ENCODE assay signal across 13 cellular contexts in the genomic region with DNA sequence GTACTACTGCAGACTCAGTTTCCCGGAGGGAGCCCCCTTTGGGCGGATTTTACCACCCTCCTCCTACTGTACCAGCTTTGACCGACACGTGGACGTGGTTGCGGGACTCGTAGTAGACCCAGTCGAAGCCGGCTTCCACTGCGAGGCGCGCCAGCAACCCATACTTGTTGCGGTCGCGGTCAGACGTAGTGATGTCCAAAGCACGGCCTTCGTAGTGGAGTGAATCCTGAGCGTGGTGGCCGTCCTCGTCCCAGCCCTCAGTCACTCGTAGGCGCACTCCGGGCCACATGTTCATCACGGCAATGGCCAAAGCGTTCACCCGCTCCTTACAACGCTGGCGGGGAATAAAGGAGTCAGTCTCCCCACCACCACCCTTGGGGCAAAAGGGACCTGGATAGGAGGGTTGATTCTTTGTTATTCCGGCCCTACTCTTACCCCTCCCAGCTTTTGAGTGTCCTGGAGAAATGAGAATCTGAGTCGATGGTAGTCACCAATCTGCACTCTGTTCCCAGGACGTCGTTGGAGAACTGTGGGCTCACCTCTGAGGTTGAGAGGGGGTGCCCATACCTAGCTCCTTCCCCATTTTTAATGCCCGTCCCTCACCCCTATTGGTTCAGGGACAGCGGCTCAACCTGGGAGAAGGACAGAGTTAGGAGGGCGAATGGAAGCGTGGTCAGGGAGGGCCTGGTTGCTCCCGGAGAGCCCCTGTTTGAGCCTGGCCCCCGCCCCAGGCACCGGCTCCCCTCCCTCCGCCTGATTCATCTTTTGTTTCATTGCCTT. TPM values are rescaled to one million over a fixed set of nuclear protein-coding genes. Genes with fewer than 3 reads are reported as not detected.
DNase-seq lines count a peak whose midpoint lies in the region; ATAC-seq, FAIRE-seq and TF ChIP-seq lines count a peak whose summit lies in the region.
"Had no signal": no experiment of that assay in that cellular context is flagged by ENCODE, and none has a peak within 500 bp of the region (broad histone marks: within the 10 kb centered on the region; RNA-seq: fewer than 3 reads in every experiment).

No MANE protein-coding gene starts in this region.

- H3K9ac ChIP-seq in K562 (ENCODE audit: insufficient read depth in 1 of 2, low read depth in 2 of 2, low read length in 2 of 2): peak overlapping the region; percentile 65 to 85

- peaks cover 27 to 54% of the 10 kb centered on the region in 2 donors for H3K27me3 Mint-ChIP-seq in natural killer cell (ENCODE audit: low read depth in 2 of 2)

- peak overlapping the region; percentile 26; the same call in 1 of the 2 replicates for H3K4me3 ChIP-seq in K562

- H3K9me3 Mint-ChIP-seq in natural killer cell: no peaks in the 10 kb centered on the region

- no peak for TF ChIP-seq EP300 in K562 (IDR thresholded peaks at IDR 0.05; ENCODE audit: low read length)

- no peaks in the 10 kb centered on the region for H3K36me3 ChIP-seq in K562 (ENCODE audit: control insufficient read depth, insufficient read depth, low read length)

- H3K4me2 ChIP-seq in K562 (ENCODE audit: insufficient read depth, low read length): peak overlapping the region; percentile 81

- TF ChIP-seq POLR2A in K562 (conservative IDR thresholded peaks at IDR 0.05): no peak

- peaks cover 33 to 55% of the 10 kb centered on the region in 2 donors for H3K4me1 Mint-ChIP-seq in natural killer cell

- peaks cover 73 to 74% of the 10 kb centered on the region in 2 experiments for H3K4me1 ChIP-seq in K562 (replicated peaks in 1 of 2; ENCODE audit: control insufficient read depth in 2 of 2, insufficient read depth in 2 of 2, low read length in 2 of 2)

- CTCF ChIA-PET in K562 (lab: Yijun Ruan, JAX; ENCODE audit: low intra/inter-chr PET ratio) (interaction anchor here (0.6 to 1.8 kb wide), 4 partner anchors 18 to 94 kb away, joined by 3 to 15 read pairs (median 4); no protein-coding TSS in a partner anchor), HEK293T (lab: Yijun Ruan, JAX) (interaction anchor here (0.9 to 2.2 kb wide), 5 partner anchors 9 to 38 kb away, joined by 3 to 28 read pairs (median 8); a partner anchor contains a TSS)

- POLR2A ChIA-PET in K562 (lab: Yijun Ruan, JAX) (interaction anchor here (1.2 to 6.6 kb wide), 10 partner anchors 9 to 175 kb away, joined by 3 to 103 read pairs (median 10); a partner anchor contains a TSS), HEK293T (lab: Yijun Ruan, JAX) (interaction anchor here (1.2 to 1.6 kb wide), 4 partner anchors 10 to 40 kb away, joined by 4 to 18 read pairs (median 6); a partner anchor contains a TSS)

- ATAC-seq in K562 (no peak), natural killer cell (no peak), HG02642 (IDR thresholded peaks at IDR 0.05; ENCODE audit: poor library complexity, unreplicated experiment) (no peak), HG03175 (IDR thresholded peaks at IDR 0.05; ENCODE audit: unreplicated experiment) (no peak)

- DNase-seq in 8988T (peak; percentile 28), ELF-1 (ENCODE audit: low read depth, low spot score) (peak; percentile 33), K562 (ENCODE audit: extremely low read depth in 1 of 4, low spot score in 3 of 4) (peak in 1 of 4 experiments; percentile 31), natural killer cell (no peak), HEK293T (ENCODE audit: extremely low spot score) (no peak), RCC 7860 (ENCODE audit: low spot score) (no peak)
- DNase-seq: GOT3, NCI-H1436 treated with DMSO at 0.1 percent for 48 hours had no signal

- TF ChIP-seq RAD21 in K562 (CRISPR knock-in tag; conservative IDR thresholded peaks at IDR 0.05 in 1 of 2, IDR thresholded peaks at IDR 0.05 in 1 of 2): no peak

- no peak overlapping the region for H3K27ac Mint-ChIP-seq in natural killer cell

- no peaks in the 10 kb centered on the region for H3K9me3 ChIP-seq in K562 (replicated peaks; ENCODE audit: control insufficient read depth, insufficient read depth, low read depth, low read length)

- no peaks in the 10 kb centered on the region for H3K27me3 ChIP-seq in K562 (ENCODE audit: control insufficient read depth in 2 of 2, insufficient read depth in 2 of 2, low read length in 2 of 2)

- peaks cover 7% of the 10 kb centered on the region for H3K36me3 Mint-ChIP-seq in natural killer cell

- H3K27ac ChIP-seq in K562 (ENCODE audit: extremely low read depth, low read depth, low read length): peak overlapping the region; percentile 91
- H3K27ac ChIP-seq: HL-60 had no signal

- FAIRE-seq in K562 (lab: Jason Lieb, UNC) (no peak), RCC 7860 (lab: Jason Lieb, UNC) (no peak)
- FAIRE-seq: D721Med had no signal

- H3K4me3 Mint-ChIP-seq in natural killer cell: peak overlapping the region; percentile 79

- 69% methylated on average over 35 of the region's 41 CpGs for WGBS in K562 (ENCODE audit: insufficient coverage, low coverage, missing lambda C conversion rate)

- intact Hi-C loops in K562 (cut with micrococcal nuclease): loop anchor here (2.0 kb wide), 1 partner anchor 40 kb away; a partner anchor contains a TSS
- intact Hi-C loops in natural killer cell (cut with micrococcal nuclease): no loop called here

- TF ChIP-seq CTCF in K562 (IDR thresholded peaks at IDR 0.05 in 2 of 3, conservative IDR thresholded peaks at IDR 0.05 in 1 of 3; ENCODE audit: insufficient read depth in 2 of 3, low read depth in 1 of 3, low read length in 3 of 3) (no peak), natural killer cell (IDR thresholded peaks at IDR 0.05) (no peak)

- peaks cover 12% of the 10 kb centered on the region; the same call in 1 of the 3 replicates for H3K79me2 ChIP-seq in K562 (ENCODE audit: control insufficient read depth, insufficient read depth, low read length)

- BruUV-seq in K562 (replicated peaks; lab: Mats Ljungman, UMichigan): no TSS peak

- in situ Hi-C loops in K562 (cut with MboI): no loop called here

- H2AFZ ChIP-seq in K562 (ENCODE audit: low read depth, low read length): peak overlapping the region; percentile 92; the same call in 1 of the 2 replicates

- no peaks in the 10 kb centered on the region for H4K20me1 ChIP-seq in K562 (replicated peaks; ENCODE audit: control insufficient read depth, insufficient read depth, low read length)

- H3K9me1 ChIP-seq in K562 (ENCODE audit: control insufficient read depth, insufficient read depth, low read length): no peaks in the 10 kb centered on the region

RNA-seq across cellular contexts. Expression of a gene that starts 3.4 kb away (rescaled TPM):
- total RNA-seq in K562 (2011; cell fraction: chromatin; rRNA removed; ENCODE audit: low replicate concordance): 2.7 and 5.1 TPM in 2 replicates
- total RNA-seq in K562 (2011; cell fraction: nucleolus; rRNA removed): 2.7 and 3.2 TPM in 2 replicates
- 2.7 and 3.6 TPM in 2 replicates for total RNA-seq in K562 (2011; cell fraction: nucleoplasm; rRNA removed)
- 1.7 and 2.6 TPM in 2 replicates for total RNA-seq in K562 (2014; rRNA removed)
- 0.40 and 0.45 TPM in 2 replicates for total RNA-seq in K562 (2014; rRNA removed; fragmentation: Illumina TruSeq; extraction: Trizol)
- 1.1 and 1.2 TPM in 2 replicates for total RNA-seq in K562 (2015; rRNA removed; fragmentation: Illumina TruSeq; extraction: Trizol)
- 2.2 and 2.3 TPM in 2 replicates for total RNA-seq in K562 (2021)
- polyA plus RNA-seq in K562 (2011; rRNA removed): 0.29 and 2.4 TPM in 2 replicates
- polyA plus RNA-seq in K562 (2011; cell fraction: cytosol; rRNA removed): 1.1 and 2.6 TPM in 2 replicates
- 1.0 and 4.5 TPM in 2 replicates for polyA plus RNA-seq in K562 (2011; cell fraction: nucleus; rRNA removed)
- polyA plus RNA-seq in K562 (2012): 1.8 and 1.9 TPM in 2 replicates
- polyA plus RNA-seq in K562 (2014; fragmentation: Illumina TruSeq; extraction: Trizol): 0.54 and 0.60 TPM in 2 replicates
- under 1 TPM; 0.07 to 0.11 TPM for polyA plus RNA-seq in K562 (2014; fragmentation: Nextera tagmentation; extraction: Ambion mirVana)
- 1.8 and 2.4 TPM in 2 replicates for polyA plus RNA-seq in K562 (2014; rRNA removed)
- polyA minus RNA-seq in K562 (2011; rRNA and poly(A)+ RNA removed): 0.53 and 1.9 TPM in 2 replicates
- 0.86 and 4.6 TPM in 2 replicates for polyA minus RNA-seq in K562 (2011; cell fraction: cytosol; rRNA and poly(A)+ RNA removed)
- 1.1 and 6.0 TPM in 2 replicates for polyA minus RNA-seq in K562 (2011; cell fraction: nucleus; rRNA and poly(A)+ RNA removed)
- under 1 TPM; 0.39 to 0.80 (median 0.45) TPM for total RNA-seq in natural killer cell
- total RNA-seq: activated CD8-positive, alpha-beta memory T cell treated with anti-CD3 and anti-CD28 coated beads for 36 hours had no signal

RNA-seq across cellular contexts. Expression of a gene that starts 19.4 kb away (rescaled TPM):
- total RNA-seq in K562 (2011; cell fraction: chromatin; rRNA removed; ENCODE audit: low replicate concordance): 216 and 486 TPM in 2 replicates
- 269 and 303 TPM in 2 replicates for total RNA-seq in K562 (2011; cell fraction: nucleolus; rRNA removed)
- 288 and 295 TPM in 2 replicates for total RNA-seq in K562 (2011; cell fraction: nucleoplasm; rRNA removed)
- total RNA-seq in K562 (2014; rRNA removed) (31.6 and 32.1 TPM in 2 replicates), K562 (2014; rRNA removed; fragmentation: Illumina TruSeq; extraction: Trizol) (25.7 and 26.3 TPM in 2 replicates), K562 (2015; rRNA removed; fragmentation: Illumina TruSeq; extraction: Trizol) (26.9 and 27.8 TPM in 2 replicates), K562 (2021) (49.5 and 52.8 TPM in 2 replicates), natural killer cell (100 to 1,000 TPM; 262 to 294 (median 271) TPM)
- polyA plus RNA-seq in K562 (2011; rRNA removed) (57.0 and 99.6 TPM in 2 replicates), K562 (2014; fragmentation: Illumina TruSeq; extraction: Trizol) (45.4 and 54.3 TPM in 2 replicates), K562 (2014; fragmentation: Nextera tagmentation; extraction: Ambion mirVana) (1 to 10 TPM; 2.5 to 5.3 TPM), K562 (2014; rRNA removed) (31.1 and 40.4 TPM in 2 replicates)
- 46.3 and 55.0 TPM in 2 replicates for polyA plus RNA-seq in K562 (2011; cell fraction: cytosol; rRNA removed)
- polyA plus RNA-seq in K562 (2011; cell fraction: nucleus; rRNA removed): 401 and 500 TPM in 2 replicates
- polyA plus RNA-seq in K562 (2012): 40.7 and 72.9 TPM in 2 replicates
- 53.8 and 60.1 TPM in 2 replicates for polyA minus RNA-seq in K562 (2011; rRNA and poly(A)+ RNA removed)
- 26.1 and 27.5 TPM in 2 replicates for polyA minus RNA-seq in K562 (2011; cell fraction: cytosol; rRNA and poly(A)+ RNA removed)
- polyA minus RNA-seq in K562 (2011; cell fraction: nucleus; rRNA and poly(A)+ RNA removed): 89.8 and 168 TPM in 2 replicates

RNA-seq across cellular contexts. Expression of a gene that starts 21.5 kb away (rescaled TPM):
- total RNA-seq in K562 (2011; cell fraction: chromatin; rRNA removed; ENCODE audit: low replicate concordance): 4.6 and 10.2 TPM in 2 replicates
- 9.2 and 10.9 TPM in 2 replicates for total RNA-seq in K562 (2011; cell fraction: nucleolus; rRNA removed)
- total RNA-seq in K562 (2011; cell fraction: nucleoplasm; rRNA removed): 6.1 and 7.3 TPM in 2 replicates
- total RNA-seq in K562 (2014; rRNA removed) (6.8 and 7.2 TPM in 2 replicates), K562 (2014; rRNA removed; fragmentation: Illumina TruSeq; extraction: Trizol) (8.2 and 8.5 TPM in 2 replicates), K562 (2015; rRNA removed; fragmentation: Illumina TruSeq; extraction: Trizol) (4.0 and 4.3 TPM in 2 replicates), K562 (2021) (7.7 and 8.8 TPM in 2 replicates), natural killer cell (10 to 100 TPM in 2 of 3 donors, 1 to 10 TPM in 1; 6.3 to 11.6 (median 11.1) TPM)
- polyA plus RNA-seq in K562 (2011; rRNA removed) (8.1 and 10.4 TPM in 2 replicates), K562 (2014; fragmentation: Illumina TruSeq; extraction: Trizol) (7.0 and 9.7 TPM in 2 replicates), K562 (2014; fragmentation: Nextera tagmentation; extraction: Ambion mirVana) (10 to 100 TPM; 27.4 to 36.1 TPM), K562 (2014; rRNA removed) (10.0 and 14.4 TPM in 2 replicates)
- polyA plus RNA-seq in K562 (2011; cell fraction: cytosol; rRNA removed): 9.1 and 11.5 TPM in 2 replicates
- 13.8 and 23.9 TPM in 2 replicates for polyA plus RNA-seq in K562 (2011; cell fraction: nucleus; rRNA removed)
- 5.5 and 12.1 TPM in 2 replicates for polyA plus RNA-seq in K562 (2012)
- polyA minus RNA-seq in K562 (2011; rRNA and poly(A)+ RNA removed): 5.4 and 5.5 TPM in 2 replicates
- polyA minus RNA-seq in K562 (2011; cell fraction: cytosol; rRNA and poly(A)+ RNA removed): 3.2 and 3.9 TPM in 2 replicates
- polyA minus RNA-seq in K562 (2011; cell fraction: nucleus; rRNA and poly(A)+ RNA removed): 2.3 and 4.0 TPM in 2 replicates

RNA-seq across cellular contexts. Expression of a gene that starts 30.7 kb away (rescaled TPM):
- 218 and 331 TPM in 2 replicates for total RNA-seq in K562 (2011; cell fraction: chromatin; rRNA removed; ENCODE audit: low replicate concordance)
- total RNA-seq in K562 (2011; cell fraction: nucleolus; rRNA removed): 143 and 150 TPM in 2 replicates
- total RNA-seq in K562 (2011; cell fraction: nucleoplasm; rRNA removed): 136 and 138 TPM in 2 replicates
- total RNA-seq in K562 (2014; rRNA removed) (17.5 and 23.5 TPM in 2 replicates), K562 (2014; rRNA removed; fragmentation: Illumina TruSeq; extraction: Trizol) (10.5 and 10.6 TPM in 2 replicates), K562 (2015; rRNA removed; fragmentation: Illumina TruSeq; extraction: Trizol) (13.7 and 20.1 TPM in 2 replicates), K562 (2021) (89.5 and 93.7 TPM in 2 replicates), natural killer cell (100 to 1,000 TPM; 164 to 186 (median 182) TPM)
- polyA plus RNA-seq in K562 (2011; rRNA removed) (9.9 and 15.2 TPM in 2 replicates), K562 (2014; fragmentation: Illumina TruSeq; extraction: Trizol) (53.8 and 73.7 TPM in 2 replicates), K562 (2014; fragmentation: Nextera tagmentation; extraction: Ambion mirVana) (1 to 10 TPM in 1 of 2 experiments, under 1 TPM in 1; 0.22 to 1.4 TPM), K562 (2014; rRNA removed) (33.3 and 42.1 TPM in 2 replicates)
- 9.3 and 9.7 TPM in 2 replicates for polyA plus RNA-seq in K562 (2011; cell fraction: cytosol; rRNA removed)
- polyA plus RNA-seq in K562 (2011; cell fraction: nucleus; rRNA removed): 68.2 and 72.0 TPM in 2 replicates
- 37.5 and 39.4 TPM in 2 replicates for polyA plus RNA-seq in K562 (2012)
- polyA minus RNA-seq in K562 (2011; rRNA and poly(A)+ RNA removed): 18.1 and 20.1 TPM in 2 replicates
- polyA minus RNA-seq in K562 (2011; cell fraction: cytosol; rRNA and poly(A)+ RNA removed): 58.5 and 91.1 TPM in 2 replicates
- polyA minus RNA-seq in K562 (2011; cell fraction: nucleus; rRNA and poly(A)+ RNA removed): 19.0 and 36.2 TPM in 2 replicates

RNA-seq across cellular contexts. Expression of a gene that starts 39.9 kb away (rescaled TPM):
- total RNA-seq in K562 (2011; cell fraction: chromatin; rRNA removed; ENCODE audit: low replicate concordance): 273 and 624 TPM in 2 replicates
- total RNA-seq in K562 (2011; cell fraction: nucleolus; rRNA removed): 655 and 684 TPM in 2 replicates
- total RNA-seq in K562 (2011; cell fraction: nucleoplasm; rRNA removed): 570 and 687 TPM in 2 replicates
- total RNA-seq in K562 (2014; rRNA removed): 2,537 and 3,283 TPM in 2 replicates
- 1,855 and 2,189 TPM in 2 replicates for total RNA-seq in K562 (2014; rRNA removed; fragmentation: Illumina TruSeq; extraction: Trizol)
- 2,518 and 2,541 TPM in 2 replicates for total RNA-seq in K562 (2015; rRNA removed; fragmentation: Illumina TruSeq; extraction: Trizol)
- total RNA-seq in K562 (2021): 2,355 and 2,486 TPM in 2 replicates
- polyA plus RNA-seq in K562 (2011; rRNA removed): 4,368 and 5,240 TPM in 2 replicates
- 7,988 and 8,273 TPM in 2 replicates for polyA plus RNA-seq in K562 (2011; cell fraction: cytosol; rRNA removed)
- 1,151 and 1,577 TPM in 2 replicates for polyA plus RNA-seq in K562 (2011; cell fraction: nucleus; rRNA removed)
- polyA plus RNA-seq in K562 (2012): 2,363 and 2,763 TPM in 2 replicates
- polyA plus RNA-seq in K562 (2014; fragmentation: Illumina TruSeq; extraction: Trizol): 4,050 and 4,598 TPM in 2 replicates
- 1,000 to 10,000 TPM; 2,987 to 4,624 TPM for polyA plus RNA-seq in K562 (2014; fragmentation: Nextera tagmentation; extraction: Ambion mirVana)
- 2,628 and 3,157 TPM in 2 replicates for polyA plus RNA-seq in K562 (2014; rRNA removed)
- 3,490 and 4,253 TPM in 2 replicates for polyA minus RNA-seq in K562 (2011; rRNA and poly(A)+ RNA removed)
- polyA minus RNA-seq in K562 (2011; cell fraction: cytosol; rRNA and poly(A)+ RNA removed): 1,607 and 1,713 TPM in 2 replicates
- 401 and 714 TPM in 2 replicates for polyA minus RNA-seq in K562 (2011; cell fraction: nucleus; rRNA and poly(A)+ RNA removed)
- 100 to 1,000 TPM; 147 to 185 (median 178) TPM for total RNA-seq in natural killer cell

Comparison
In these comparisons a context has a peak if more than half of its experiments do, and no peak if none do; other contexts are left out.
1. DNase-seq: peak in 8988T (single experiment) and ELF-1 (single experiment); none in natural killer cell (single experiment), HEK293T (single experiment) and RCC 7860 (single experiment).